In genomic region chr4:76754439-76754838, GRCh38 we compare ENCODE assay signal across 16 cellular contexts.
DNase-seq lines count a peak whose midpoint lies in the region; ATAC-seq, FAIRE-seq and TF ChIP-seq lines count a peak whose summit lies in the region.
"Had no signal": no experiment of that assay in that cellular context is flagged by ENCODE, and none has a peak within 500 bp of the region (broad histone marks: within the 10 kb centered on the region; RNA-seq: fewer than 3 reads in every experiment).

No MANE protein-coding gene starts in this region.

- no peaks in the 10 kb centered on the region for H3K27me3 ChIP-seq in right cardiac atrium (ENCODE audit: control insufficient read depth, insufficient read depth)
- H3K27me3 ChIP-seq in right atrium auricular region = no peaks in the 10 kb centered on the region
- no peaks in the 10 kb centered on the region for H3K27me3 ChIP-seq in esophagus squamous epithelium
- H3K27me3 ChIP-seq in osteoblast (ENCODE audit: insufficient read depth, low read length) = no peaks in the 10 kb centered on the region
- H3K27me3 ChIP-seq: uterus had no signal

- H2AFZ ChIP-seq in osteoblast (ENCODE audit: low read length) = no peak overlapping the region

- no peak for ATAC-seq in right cardiac atrium
- ATAC-seq: WTC11 had no signal

- H3K4me3 ChIP-seq in right cardiac atrium (ENCODE audit: low read length) = no peak overlapping the region
- H3K4me3 ChIP-seq in right atrium auricular region = no peak overlapping the region
- H3K4me3 ChIP-seq in esophagus squamous epithelium = no peak overlapping the region
- H3K4me3 ChIP-seq in osteoblast (ENCODE audit: insufficient read depth, low read length) = no peak overlapping the region
- H3K4me3 ChIP-seq: uterus had no signal

- H3K36me3 ChIP-seq in right atrium auricular region (peaks cover 2% of the 10 kb centered on the region), esophagus squamous epithelium (peaks cover 0 to 21% (median 0%) of the 10 kb centered on the region in 3 donors), osteoblast (ENCODE audit: insufficient read depth, low read length) (peaks cover 12% of the 10 kb centered on the region)
- H3K36me3 ChIP-seq: uterus had no signal

- DNase-seq in right cardiac atrium = peak in 2 of 3 donors; percentile 56 to 60
- DNase-seq in right atrium auricular region (ENCODE audit: low spot score) = no peak
- no peak for DNase-seq in esophagus squamous epithelium (lab: John Stamatoyannopoulos, UW)
- DNase-seq in osteoblast (ENCODE audit: insufficient read length, low spot score, missing footprints) = no peak
- no peak for DNase-seq in urothelium cell line (ENCODE audit: low spot score)
- DNase-seq in substantia nigra (lab: John Stamatoyannopoulos, UW) = no peak
- DNase-seq in NCI-H146 treated with DMSO at 0.1 percent for 48 hours (lab: John Stamatoyannopoulos, UW; ENCODE audit: unreplicated experiment) = no peak
- no peak for DNase-seq in NCI-H1694 (lab: John Stamatoyannopoulos, UW)
- DNase-seq: activated CD8-positive, alpha-beta T cell treated with anti-CD3 and anti-CD28 coated beads, Interleukin-2, amount 10 ng/mL, durations not matched to agents 7 days and 5 days; central memory CD4-positive, alpha-beta T cell; COR-L47; NCI-H2171 treated with DMSO at 0.1 percent for 48 hours; retina; stimulated activated CD4-positive, alpha-beta T cell treated with anti-CD3 and anti-CD28 coated beads, Interleukin-4, amount 100 ng/mL, for 4 hours; uterus had no signal

- H4K20me1 ChIP-seq in osteoblast (ENCODE audit: insufficient read depth, low read length) = no peaks in the 10 kb centered on the region

- TF ChIP-seq CTCF in right atrium auricular region (IDR thresholded peaks at IDR 0.05) (no peak), esophagus squamous epithelium (IDR thresholded peaks at IDR 0.05) (no peak), osteoblast (IDR thresholded peaks at IDR 0.05; ENCODE audit: extremely low read depth, low read depth, low read length) (no peak)

- H3K4me1 ChIP-seq in right cardiac atrium (ENCODE audit: control insufficient read depth, insufficient read depth, low read length) = no peaks in the 10 kb centered on the region
- peaks cover 0 to 49% of the 10 kb centered on the region in 2 donors for H3K4me1 ChIP-seq in right atrium auricular region
- peaks cover 0 to 30% (median 12%) of the 10 kb centered on the region in 3 donors for H3K4me1 ChIP-seq in esophagus squamous epithelium
- H3K4me1 ChIP-seq in osteoblast (ENCODE audit: insufficient read depth, low read length) = peaks cover 59% of the 10 kb centered on the region

- TF ChIP-seq POLR2A in esophagus squamous epithelium (IDR thresholded peaks at IDR 0.05) = no peak

- no peaks in the 10 kb centered on the region for H3K9me3 ChIP-seq in right cardiac atrium (ENCODE audit: control insufficient read depth, low read length)
- peaks cover 0 to 5% of the 10 kb centered on the region in 2 donors for H3K9me3 ChIP-seq in right atrium auricular region
- H3K9me3 ChIP-seq in esophagus squamous epithelium = no peaks in the 10 kb centered on the region
- H3K9me3 ChIP-seq in osteoblast (ENCODE audit: low read depth, low read length) = no peaks in the 10 kb centered on the region
- H3K9me3 ChIP-seq: uterus had no signal

- peak; percentile 46 for FAIRE-seq in urothelium cell line (lab: Jason Lieb, UNC)

- H3K27ac ChIP-seq in right cardiac atrium (ENCODE audit: low read length) (no peak overlapping the region), right atrium auricular region (peak overlapping the region in 1 of 2 donors; percentile 55), esophagus squamous epithelium (peak overlapping the region in 3 of 4 donors; percentile 46 to 69 (median 64)), osteoblast (ENCODE audit: low read depth, low read length) (peak overlapping the region; percentile 99), substantia nigra (ENCODE audit: low read depth, low read length, poor library complexity, severe bottlenecking) (no peak overlapping the region)

- no peaks in the 10 kb centered on the region for H3K79me2 ChIP-seq in osteoblast (ENCODE audit: insufficient read depth, low read length)

- WGBS in right cardiac atrium = 89% methylated on average over 10 of the region's 10 CpGs
- WGBS in esophagus squamous epithelium, 2 donors = 87 to 89% methylated on average over 3 to 5 of the region's 10 CpGs

- H3K4me2 ChIP-seq in osteoblast (ENCODE audit: insufficient read depth, low read length) = peak overlapping the region; percentile 83

- intact Hi-C loops in right cardiac atrium (cut with DNase I) (loop anchor here in 3 of 4 donors (10.0 kb wide), 3 partner anchors 60 to 320 kb away; partner anchors contain the start of gene SHROOM3 (in 1 of the 3)), esophagus squamous epithelium (cut with DNase I) (no loop called here)

Comparison
In these comparisons a context has a peak if more than half of its experiments do, and no peak if none do; other contexts are left out.
1. DNase-seq: peak in right cardiac atrium (2 of 3); none in right atrium auricular region (single experiment), esophagus squamous epithelium (single experiment), osteoblast (single experiment), urothelium cell line (single experiment), substantia nigra (0 of 49), NCI-H146 treated with DMSO at 0.1 percent for 48 hours (single experiment) and NCI-H1694 (single experiment).
2. H3K27ac ChIP-seq: peak in esophagus squamous epithelium (3 of 4) and osteoblast (single experiment); none in right cardiac atrium (single experiment) and substantia nigra (single experiment).